ENCODE assay signal across 14 cellular contexts in the genomic region with DNA sequence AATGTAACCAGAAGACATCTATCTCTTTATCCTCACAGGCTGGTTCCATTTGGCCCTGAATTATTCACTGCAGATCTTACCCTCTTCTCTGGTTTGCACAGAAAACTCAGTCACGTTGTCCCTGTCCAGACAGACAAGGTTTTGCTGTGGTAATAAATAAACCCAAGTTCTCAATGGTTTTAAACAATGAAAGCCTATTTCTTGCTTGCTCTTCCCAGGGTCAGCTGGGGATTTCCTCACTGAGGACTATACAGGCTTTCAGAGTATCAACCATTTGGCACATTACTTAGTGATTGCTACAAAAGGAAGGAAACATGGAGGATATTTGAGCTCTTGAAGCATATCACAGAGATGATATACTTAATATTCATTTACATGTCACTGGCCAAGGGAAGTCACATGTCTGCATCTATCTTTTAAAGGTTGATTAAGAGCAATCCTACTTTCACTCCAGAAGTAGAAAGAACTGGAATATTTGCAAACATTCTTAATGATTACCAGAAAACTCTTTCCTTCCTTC. TPM values are rescaled to one million over a fixed set of nuclear protein-coding genes. Genes with fewer than 3 reads are reported as not detected.
DNase-seq lines count a peak whose midpoint lies in the region; ATAC-seq and TF ChIP-seq lines count a peak whose summit lies in the region.
"Had no signal": no experiment of that assay in that cellular context is flagged by ENCODE, and none has a peak within 500 bp of the region (broad histone marks: within the 10 kb centered on the region; RNA-seq: fewer than 3 reads in every experiment).

No MANE protein-coding gene starts in this region.

- ATAC-seq in HG02798 (IDR thresholded peaks at IDR 0.05; ENCODE audit: poor library complexity, unreplicated experiment) (peak; percentile 36), memory B cell (ENCODE audit: low read depth) (no peak)
- ATAC-seq: GM23338 had no signal

- no peak overlapping the region for H4K8ac ChIP-seq in mesenchymal stem cell (ENCODE audit: low read length)

- H3K4me1 Mint-ChIP-seq in memory B cell: peaks cover 16% of the 10 kb centered on the region
- H3K4me1 Mint-ChIP-seq: CD4-positive, CD25-positive, alpha-beta regulatory T cell; CD8-positive, alpha-beta memory T cell had no signal

- H3K4me3 Mint-ChIP-seq in memory B cell: no peak overlapping the region
- H3K4me3 Mint-ChIP-seq: CD4-positive, CD25-positive, alpha-beta regulatory T cell; CD8-positive, alpha-beta memory T cell; GM23338 had no signal

- H2AK5ac ChIP-seq in mesenchymal stem cell (ENCODE audit: low read length, severe bottlenecking): no peak overlapping the region

- H3K4ac ChIP-seq in mesenchymal stem cell (ENCODE audit: low read depth in 1 of 2, low read length in 2 of 2): no peak overlapping the region

- no peak overlapping the region for H2BK120ac ChIP-seq in mesenchymal stem cell (ENCODE audit: low read depth, low read length)

- no peak overlapping the region for H3K23ac ChIP-seq in mesenchymal stem cell (ENCODE audit: low read length in 2 of 2)

- no peak overlapping the region for H2BK15ac ChIP-seq in mesenchymal stem cell (ENCODE audit: low read depth, poor library complexity, severe bottlenecking)

- H3K9ac ChIP-seq in SK-N-MC (ENCODE audit: insufficient read length) (no peak overlapping the region), mesenchymal stem cell (ENCODE audit: low read length) (no peak overlapping the region)

- intact Hi-C loops in A673 (cut with micrococcal nuclease; ENCODE audit: unreplicated experiment): no loop called here

- peaks cover 2% of the 10 kb centered on the region for H3K27me3 Mint-ChIP-seq in memory B cell
- H3K27me3 Mint-ChIP-seq: CD4-positive, CD25-positive, alpha-beta regulatory T cell had no signal

- CTCF ChIA-PET in A673 (lab: Charles Lee): no interaction called here

- H3K4me3 ChIP-seq in A673 (ENCODE audit: low read depth, low read length, poor library complexity, severe bottlenecking) (no peak overlapping the region), SK-N-MC (0 out of 2 replicates have a peak overlapping the region, but pooled peaks have one; percentile 25), MG63 (no peak overlapping the region), mesenchymal stem cell (ENCODE audit: insufficient read depth in 1 of 2, low read depth in 1 of 2, low read length in 2 of 2) (no peak overlapping the region)
- H3K4me3 ChIP-seq: GM23338 had no signal

- no peak for TF ChIP-seq CTCF in A673 (conservative IDR thresholded peaks at IDR 0.05; ENCODE audit: low read depth, low read length)

- H3K14ac ChIP-seq in mesenchymal stem cell (ENCODE audit: low read length in 2 of 2): no peak overlapping the region

- H3K9me3 ChIP-seq in A673 (ENCODE audit: low read depth, low read length, poor library complexity, severe bottlenecking) (no peaks in the 10 kb centered on the region), SK-N-MC (ENCODE audit: low read depth, low read length) (no peaks in the 10 kb centered on the region), MG63 (no peaks in the 10 kb centered on the region), mesenchymal stem cell (ENCODE audit: control insufficient read depth, low read length) (no peaks in the 10 kb centered on the region)
- H3K9me3 ChIP-seq: BE2C, Caco-2 had no signal

- H3K18ac ChIP-seq in mesenchymal stem cell (ENCODE audit: low read depth in 1 of 2, low read length in 2 of 2): no peak overlapping the region

- peak overlapping the region; percentile 3 for H3K27ac Mint-ChIP-seq in memory B cell
- H3K27ac Mint-ChIP-seq: CD8-positive, alpha-beta memory T cell; GM23338 had no signal

- BruUV-seq in A673 (replicated peaks; lab: Mats Ljungman, UMichigan): no TSS peak

- H3K36me3 Mint-ChIP-seq in memory B cell: no peaks in the 10 kb centered on the region
- H3K36me3 Mint-ChIP-seq: CD4-positive, CD25-positive, alpha-beta regulatory T cell; CD8-positive, alpha-beta memory T cell had no signal

- no peaks in the 10 kb centered on the region for H3K79me1 ChIP-seq in mesenchymal stem cell (replicated peaks; ENCODE audit: low read length, poor library complexity, severe bottlenecking)

- H3K27ac ChIP-seq in A673 (ENCODE audit: low read depth, low read length, poor library complexity, severe bottlenecking) (peak overlapping the region; percentile 45), SK-N-MC (peak overlapping the region; percentile 92), mesenchymal stem cell (ENCODE audit: low read length, poor library complexity, severe bottlenecking) (no peak overlapping the region)

- peaks cover 4% of the 10 kb centered on the region for H3K9me3 Mint-ChIP-seq in memory B cell
- H3K9me3 Mint-ChIP-seq: GM23338 had no signal

- H3K4me2 ChIP-seq in mesenchymal stem cell (ENCODE audit: low read length, poor library complexity, severe bottlenecking): no peak overlapping the region
- H3K4me2 ChIP-seq: GM23338 had no signal

- no peak overlapping the region for H4K91ac ChIP-seq in mesenchymal stem cell (ENCODE audit: low read length)

- POLR2A ChIA-PET in A673 (lab: Charles Lee; ENCODE audit: low non-redundant PET): interaction anchor here (0.7 kb wide), 1 partner anchor 39 kb away, joined by 3 read pairs; no protein-coding TSS in a partner anchor

- no peak overlapping the region for H2BK5ac ChIP-seq in mesenchymal stem cell (ENCODE audit: low read depth, low read length, poor library complexity, severe bottlenecking)

- H2BK12ac ChIP-seq in mesenchymal stem cell (ENCODE audit: low read length in 2 of 2): no peak overlapping the region

- 27% methylated on average over 1 of the region's 1 CpG for WGBS in mesenchymal stem cell

- DNase-seq in A673 (ENCODE audit: low spot score) (peak; percentile 63), SK-N-MC (ENCODE audit: low read depth, low spot score) (peak; percentile 84), memory B cell (ENCODE audit: low spot score in 2 of 2) (no peak), MG63 (no peak), mesenchymal stem cell (no peak)
- DNase-seq: ACHN; BE2C; C1 segment of cervical spinal cord; Caco-2; CD4-positive, CD25-positive, alpha-beta regulatory T cell; CD8-positive, alpha-beta memory T cell; HCEC 1CT had no signal

- H3K36me3 ChIP-seq in A673 (ENCODE audit: insufficient read depth, low read length, poor library complexity, severe bottlenecking) (no peaks in the 10 kb centered on the region), SK-N-MC (ENCODE audit: insufficient read depth, low read length) (no peaks in the 10 kb centered on the region), MG63 (no peaks in the 10 kb centered on the region), mesenchymal stem cell (ENCODE audit: control insufficient read depth in 1 of 2, insufficient read depth in 2 of 2, low read depth in 1 of 2, low read length in 2 of 2) (no peaks in the 10 kb centered on the region)
- H3K36me3 ChIP-seq: BE2C had no signal

- no peak overlapping the region for H2AFZ ChIP-seq in mesenchymal stem cell (ENCODE audit: low read depth, low read length)
- H2AFZ ChIP-seq: GM23338 had no signal

- no peaks in the 10 kb centered on the region for H3K27me3 ChIP-seq in A673 (replicated peaks; ENCODE audit: insufficient read depth, low read depth, low read length, poor library complexity)
- no peaks in the 10 kb centered on the region for H3K27me3 ChIP-seq in MG63
- no peaks in the 10 kb centered on the region for H3K27me3 ChIP-seq in mesenchymal stem cell (ENCODE audit: control insufficient read depth in 1 of 2, insufficient read depth in 1 of 2, low read length in 2 of 2)
- H3K27me3 ChIP-seq: BE2C had no signal

- no peaks in the 10 kb centered on the region for H3K4me1 ChIP-seq in A673 (ENCODE audit: insufficient read depth, low read length, poor library complexity, severe bottlenecking)
- H3K4me1 ChIP-seq in mesenchymal stem cell (ENCODE audit: control insufficient read depth, insufficient read depth, low read depth, low read length): no peaks in the 10 kb centered on the region
- H3K4me1 ChIP-seq: BE2C, Caco-2 had no signal

RNA-seq across cellular contexts. Expression of a gene that starts 24.4 kb away (rescaled TPM):
- 26.7 and 28.1 TPM in 2 replicates for total RNA-seq in A673 (2021)
- total RNA-seq in MG63 (2014; rRNA removed; shearing (Covaris generic); ENCODE audit: low replicate concordance): 2.4 and 2.5 TPM in 2 replicates
- 6.2 TPM for polyA plus RNA-seq in mesenchymal stem cell (2013, experiment 1 of 2)
- polyA plus RNA-seq in mesenchymal stem cell (2013, experiment 2 of 2): 6.5 TPM
- polyA plus RNA-seq: CD8-positive, alpha-beta memory T cell had no signal

Comparison
In these comparisons a context has a peak if more than half of its experiments do, and no peak if none do; other contexts are left out.
1. DNase-seq: peak in A673 (single experiment) and SK-N-MC (single experiment); none in memory B cell (0 of 2), MG63 (single experiment) and mesenchymal stem cell (single experiment).